ENCODE assay signal across 8 cellular contexts in genomic region chrX:64394874-64395567, GRCh38. TPM values are rescaled to one million over a fixed set of nuclear protein-coding genes. Genes with fewer than 3 reads are reported as not detected.
DNase-seq lines count a peak whose midpoint lies in the region; ATAC-seq lines count a peak whose summit lies in the region.

MTMR8 (minus strand) TSS chrX:64395452; CDS start chrX:64395363, 89 bp downstream.

- H3K4me1 Mint-ChIP-seq in naive B cell: peaks cover 11 to 31% (median 16%) of the 10 kb centered on the region in 3 donors

- peak within 1 kb of the TSS; percentile 83 to 97 (median 95) for H3K4me3 Mint-ChIP-seq in naive B cell

- no peaks in the 10 kb centered on the region for H3K4me1 ChIP-seq in esophagus (ENCODE audit: control insufficient read depth in 2 of 2, insufficient read depth in 2 of 2, low read length in 1 of 2)

- H3K9me3 ChIP-seq in esophagus (ENCODE audit: control insufficient read depth in 2 of 2, insufficient read depth in 1 of 2, low read depth in 1 of 2, low read length in 1 of 2): no peaks in the 10 kb centered on the region

- H3K27me3 ChIP-seq in esophagus (ENCODE audit: control insufficient read depth in 1 of 2, insufficient read depth in 2 of 2, low read length in 2 of 2): peaks cover 0 to 2% of the 10 kb centered on the region in 2 donors

- H3K27ac ChIP-seq in esophagus (ENCODE audit: low read depth in 2 of 2, low read length in 1 of 2): peak within 1 kb of the TSS; percentile 8 to 59

- no peaks in the 10 kb centered on the region for H3K27me3 Mint-ChIP-seq in naive B cell

- peak within 1 kb of the TSS; percentile 86 to 96 (median 92) for H3K27ac Mint-ChIP-seq in naive B cell

- peak; percentile 1 for DNase-seq in NK-92 treated with Interleukin-12 subunit alpha and Interleukin-12 subunit beta, amount 100 ng/mL, for 24 hours (lab: John Stamatoyannopoulos, UW)
- no peak for DNase-seq in NK-92 (lab: John Stamatoyannopoulos, UW; ENCODE audit: unreplicated experiment)
- DNase-seq in NCI-H748 (lab: John Stamatoyannopoulos, UW; ENCODE audit: unreplicated experiment): peak; percentile 82
- peak; percentile 73 for DNase-seq in activated CD8-positive, alpha-beta memory T cell treated with anti-CD3 and anti-CD28 coated beads, Interleukin-2, amount 50 U/mL, for 4 hours
- peak; percentile 70 for DNase-seq in naive B cell
- DNase-seq in stimulated activated CD8-positive, alpha-beta memory T cell treated with anti-CD3 and anti-CD28 coated beads, Interleukin-7, amount 100 ng/mL, for 24 hours (ENCODE audit: low read depth): peak; percentile 41

- peaks cover 0 to 4% (median 0%) of the 10 kb centered on the region in 7 donors for H3K9me3 Mint-ChIP-seq in naive B cell

- ATAC-seq in HG03159 (IDR thresholded peaks at IDR 0.05; ENCODE audit: unreplicated experiment) (peak; percentile 96), naive B cell (ENCODE audit: low read depth in 2 of 2) (peak; percentile 92 to 94)

- H3K4me3 ChIP-seq in esophagus (ENCODE audit: low read depth in 1 of 2, low read length in 2 of 2): peak within 1 kb of the TSS; percentile 66 to 75

- H3K36me3 Mint-ChIP-seq in naive B cell: no peaks in the 10 kb centered on the region

- 1 to 20% methylated on average over 34 to 40 of the region's 40 CpGs for WGBS in esophagus, 2 donors

- H3K36me3 ChIP-seq in esophagus (ENCODE audit: control insufficient read depth in 2 of 2, insufficient read depth in 2 of 2, low read length in 1 of 2): no peaks in the 10 kb centered on the region

RNA-seq across cellular contexts. Expression of gene MTMR8, which starts in this region (rescaled TPM):
- polyA plus RNA-seq in esophagus (1 to 10 TPM; 1.2 to 1.3 TPM), naive B cell (ENCODE audit: low read depth in 6 of 6) (1 to 10 TPM; 1.7 to 3.9 (median 2.6) TPM)
